In the genomic region with DNA sequence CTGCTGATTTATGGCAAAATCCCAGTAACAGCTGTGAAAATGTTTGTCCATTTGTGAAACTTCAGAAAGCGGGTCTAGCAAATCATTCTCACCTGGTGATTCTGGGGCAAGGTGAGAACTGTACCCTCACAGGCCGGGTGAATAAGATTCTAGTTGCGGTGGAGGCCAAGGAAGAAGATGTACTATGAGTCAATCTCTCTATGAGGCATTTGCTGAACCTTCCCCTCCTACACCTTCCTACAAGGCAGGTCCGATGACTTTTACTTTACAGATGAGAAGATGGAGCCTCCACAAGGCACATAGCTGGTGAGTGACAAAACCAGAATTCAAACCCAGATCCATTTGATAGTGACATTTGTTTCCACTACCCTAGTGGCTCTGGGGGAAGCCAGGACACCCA, we compare ENCODE assay signal across 18 cellular contexts.
A peak's percentile ranks its signal among the peaks of the same experiment; 100 is the strongest.
DNase-seq lines count a peak whose midpoint lies in the region; ATAC-seq, FAIRE-seq and TF ChIP-seq lines count a peak whose summit lies in the region.
"Had no signal": no experiment of that assay in that cellular context is flagged by ENCODE, and none has a peak within 500 bp of the region (broad histone marks: within the 10 kb centered on the region; RNA-seq: fewer than 3 reads in every experiment).

No MANE protein-coding gene starts in this region.

- peaks cover 15% of the 10 kb centered on the region for H3K4me1 Mint-ChIP-seq in activated CD4-positive, alpha-beta T cell treated with anti-CD3 and anti-CD28 coated beads, Interleukin-2, amount 10 ng/mL, durations not matched to agents 24 days and 14 days
- H3K4me1 Mint-ChIP-seq: mesothelial cell of epicardium had no signal

- TF ChIP-seq CTCF in GM10266 (IDR thresholded peaks at IDR 0.05; ENCODE audit: control insufficient read depth, insufficient read depth, low read depth, missing control alignments): no peak

- DNase-seq in activated CD4-positive, alpha-beta T cell treated with anti-CD3 and anti-CD28 coated beads, Interleukin-2, amount 10 ng/mL, durations not matched to agents 24 days and 14 days: no peak
- no peak for DNase-seq in activated CD4-positive, alpha-beta T cell treated with anti-CD3 and anti-CD28 coated beads, Interleukin-2, amount 50 U/mL, for 1 hour
- DNase-seq in GM10266 (ENCODE audit: extremely low spot score) (peak; percentile 28), SW 1271 (lab: John Stamatoyannopoulos, UW) (no peak), RCC 7860 (ENCODE audit: low spot score) (no peak)
- peak in 1 of 2 donors; percentile 21 for DNase-seq in activated naive CD4-positive, alpha-beta T cell treated with anti-CD3 and anti-CD28 coated beads, Interleukin-2, amount 50 U/mL, for 72 hours (ENCODE audit: low spot score in 2 of 2)
- DNase-seq in stimulated activated CD4-positive, alpha-beta T cell treated with anti-CD3 and anti-CD28 coated beads, Interleukin-2, amount 100 ng/mL, for 24 hours: peak; percentile 26 to 32
- DNase-seq: activated naive CD8-positive, alpha-beta T cell treated with anti-CD3 and anti-CD28 coated beads, Interleukin-2, amount 10 ng/mL, durations not matched to agents 7 days and 5 days; effector memory CD4-positive, alpha-beta T cell; glutamatergic neuron; left cardiac atrium; natural killer cell; NCI-H1694; NCI-H69 had no signal

- FAIRE-seq in RCC 7860 (lab: Jason Lieb, UNC): no peak
- FAIRE-seq: A549 had no signal

- peak; percentile 92 to 93 for ATAC-seq in activated naive CD4-positive, alpha-beta T cell treated with anti-CD3 and anti-CD28 coated beads, Interleukin-2, amount 50 U/mL, for 72 hours
- no peak for ATAC-seq in HG02852 (IDR thresholded peaks at IDR 0.05; ENCODE audit: unreplicated experiment)
- ATAC-seq: left cardiac atrium, natural killer cell, Right ventricle myocardium inferior had no signal

- peaks cover 11% of the 10 kb centered on the region for H3K36me3 Mint-ChIP-seq in activated CD4-positive, alpha-beta T cell treated with anti-CD3 and anti-CD28 coated beads, Interleukin-2, amount 10 ng/mL, durations not matched to agents 24 days and 14 days (ENCODE audit: low read depth)
- H3K36me3 Mint-ChIP-seq in activated naive CD4-positive, alpha-beta T cell treated with anti-CD3 and anti-CD28 coated beads, Interleukin-2, amount 50 U/mL, for 72 hours: peaks cover 7 to 15% of the 10 kb centered on the region in 2 donors
- H3K36me3 Mint-ChIP-seq: activated naive CD8-positive, alpha-beta T cell treated with anti-CD3 and anti-CD28 coated beads, Interleukin-2, amount 10 ng/mL, durations not matched to agents 7 days and 5 days; natural killer cell had no signal

- H3K4me3 Mint-ChIP-seq in activated CD4-positive, alpha-beta T cell treated with anti-CD3 and anti-CD28 coated beads, Interleukin-2, amount 10 ng/mL, durations not matched to agents 24 days and 14 days: no peak overlapping the region
- H3K4me3 Mint-ChIP-seq: activated naive CD8-positive, alpha-beta T cell treated with anti-CD3 and anti-CD28 coated beads, Interleukin-2, amount 10 ng/mL, durations not matched to agents 7 days and 5 days; mesothelial cell of epicardium; natural killer cell had no signal

- no peaks in the 10 kb centered on the region for H3K27me3 Mint-ChIP-seq in activated CD4-positive, alpha-beta T cell treated with anti-CD3 and anti-CD28 coated beads, Interleukin-2, amount 10 ng/mL, durations not matched to agents 24 days and 14 days
- H3K27me3 Mint-ChIP-seq: activated naive CD8-positive, alpha-beta T cell treated with anti-CD3 and anti-CD28 coated beads, Interleukin-2, amount 10 ng/mL, durations not matched to agents 7 days and 5 days had no signal

- H3K27ac Mint-ChIP-seq in activated CD4-positive, alpha-beta T cell treated with anti-CD3 and anti-CD28 coated beads, Interleukin-2, amount 10 ng/mL, durations not matched to agents 24 days and 14 days: peak overlapping the region; percentile 57
- peak overlapping the region in 1 of 2 donors; percentile 75 for H3K27ac Mint-ChIP-seq in activated naive CD4-positive, alpha-beta T cell treated with anti-CD3 and anti-CD28 coated beads, Interleukin-2, amount 50 U/mL, for 72 hours
- H3K27ac Mint-ChIP-seq: activated naive CD8-positive, alpha-beta T cell treated with anti-CD3 and anti-CD28 coated beads, Interleukin-2, amount 10 ng/mL, durations not matched to agents 7 days and 5 days; mesothelial cell of epicardium; natural killer cell had no signal

- no peaks in the 10 kb centered on the region for H3K9me3 Mint-ChIP-seq in activated CD4-positive, alpha-beta T cell treated with anti-CD3 and anti-CD28 coated beads, Interleukin-2, amount 10 ng/mL, durations not matched to agents 24 days and 14 days
- peaks cover 0 to 4% of the 10 kb centered on the region in 2 donors for H3K9me3 Mint-ChIP-seq in activated naive CD4-positive, alpha-beta T cell treated with anti-CD3 and anti-CD28 coated beads, Interleukin-2, amount 50 U/mL, for 72 hours
- H3K9me3 Mint-ChIP-seq: activated naive CD8-positive, alpha-beta T cell treated with anti-CD3 and anti-CD28 coated beads, Interleukin-2, amount 10 ng/mL, durations not matched to agents 7 days and 5 days; natural killer cell had no signal

- intact Hi-C loops in activated CD4-positive, alpha-beta T cell treated with anti-CD3 and anti-CD28 coated beads, Interleukin-2, amount 10 ng/mL, durations not matched to agents 24 days and 14 days (cut with micrococcal nuclease): loop anchor here (1.0 to 5.0 kb wide), 5 partner anchors 23 to 138 kb away; no protein-coding TSS in a partner anchor

Comparison
In these comparisons a context has a peak if more than half of its experiments do, and no peak if none do; other contexts are left out.
1. DNase-seq: peak in GM10266 (single experiment) and stimulated activated CD4-positive, alpha-beta T cell treated with anti-CD3 and anti-CD28 coated beads, Interleukin-2, amount 100 ng/mL, for 24 hours (2 of 2); none in activated CD4-positive, alpha-beta T cell treated with anti-CD3 and anti-CD28 coated beads, Interleukin-2, amount 10 ng/mL, durations not matched to agents 24 days and 14 days (single experiment), activated CD4-positive, alpha-beta T cell treated with anti-CD3 and anti-CD28 coated beads, Interleukin-2, amount 50 U/mL, for 1 hour (single experiment), SW 1271 (0 of 2) and RCC 7860 (single experiment).